ENCODE assay signal across 2 cellular contexts in genomic region chr7:46279290-46279689, GRCh38.
A peak's percentile ranks its signal among the peaks of the same experiment; 100 is the strongest.
TF ChIP-seq lines count a peak whose summit lies in the region.

No MANE protein-coding gene starts in this region.

TF ChIP-seq in Ishikawa, 13 proteins besides CTCF, POLR2A, EP300 and RAD21 (continued from another document):
- TF ChIP-seq, protein P1, sequence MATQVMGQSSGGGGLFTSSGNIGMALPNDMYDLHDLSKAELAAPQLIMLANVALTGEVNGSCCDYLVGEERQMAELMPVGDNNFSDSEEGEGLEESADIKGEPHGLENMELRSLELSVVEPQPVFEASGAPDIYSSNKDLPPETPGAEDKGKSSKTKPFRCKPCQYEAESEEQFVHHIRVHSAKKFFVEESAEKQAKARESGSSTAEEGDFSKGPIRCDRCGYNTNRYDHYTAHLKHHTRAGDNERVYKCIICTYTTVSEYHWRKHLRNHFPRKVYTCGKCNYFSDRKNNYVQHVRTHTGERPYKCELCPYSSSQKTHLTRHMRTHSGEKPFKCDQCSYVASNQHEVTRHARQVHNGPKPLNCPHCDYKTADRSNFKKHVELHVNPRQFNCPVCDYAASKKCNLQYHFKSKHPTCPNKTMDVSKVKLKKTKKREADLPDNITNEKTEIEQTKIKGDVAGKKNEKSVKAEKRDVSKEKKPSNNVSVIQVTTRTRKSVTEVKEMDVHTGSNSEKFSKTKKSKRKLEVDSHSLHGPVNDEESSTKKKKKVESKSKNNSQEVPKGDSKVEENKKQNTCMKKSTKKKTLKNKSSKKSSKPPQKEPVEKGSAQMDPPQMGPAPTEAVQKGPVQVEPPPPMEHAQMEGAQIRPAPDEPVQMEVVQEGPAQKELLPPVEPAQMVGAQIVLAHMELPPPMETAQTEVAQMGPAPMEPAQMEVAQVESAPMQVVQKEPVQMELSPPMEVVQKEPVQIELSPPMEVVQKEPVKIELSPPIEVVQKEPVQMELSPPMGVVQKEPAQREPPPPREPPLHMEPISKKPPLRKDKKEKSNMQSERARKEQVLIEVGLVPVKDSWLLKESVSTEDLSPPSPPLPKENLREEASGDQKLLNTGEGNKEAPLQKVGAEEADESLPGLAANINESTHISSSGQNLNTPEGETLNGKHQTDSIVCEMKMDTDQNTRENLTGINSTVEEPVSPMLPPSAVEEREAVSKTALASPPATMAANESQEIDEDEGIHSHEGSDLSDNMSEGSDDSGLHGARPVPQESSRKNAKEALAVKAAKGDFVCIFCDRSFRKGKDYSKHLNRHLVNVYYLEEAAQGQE (IDR thresholded peaks at IDR 0.05; ENCODE audit: low read depth) = no peak
- no peak for TF ChIP-seq TAF1 (IDR thresholded peaks at IDR 0.05; ENCODE audit: low read depth)
- TF ChIP-seq YY1 (IDR thresholded peaks at IDR 0.05; ENCODE audit: low read depth) = 0 out of 2 replicates have a peak, but pooled peaks have one; percentile 21
- TF ChIP-seq, protein P2, sequence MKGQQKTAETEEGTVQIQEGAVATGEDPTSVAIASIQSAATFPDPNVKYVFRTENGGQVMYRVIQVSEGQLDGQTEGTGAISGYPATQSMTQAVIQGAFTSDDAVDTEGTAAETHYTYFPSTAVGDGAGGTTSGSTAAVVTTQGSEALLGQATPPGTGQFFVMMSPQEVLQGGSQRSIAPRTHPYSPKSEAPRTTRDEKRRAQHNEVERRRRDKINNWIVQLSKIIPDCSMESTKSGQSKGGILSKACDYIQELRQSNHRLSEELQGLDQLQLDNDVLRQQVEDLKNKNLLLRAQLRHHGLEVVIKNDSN (IDR thresholded peaks at IDR 0.05) = no peak
- TF ChIP-seq TCF12 (IDR thresholded peaks at IDR 0.05; ENCODE audit: low read depth) = peak; percentile 79
- TF ChIP-seq TEAD4 (IDR thresholded peaks at IDR 0.05) = peak; percentile 60

TF ChIP-seq in GM23338, 12 proteins besides CTCF, POLR2A, EP300 and RAD21 (continued from another document):
- TF ChIP-seq ETS1 (IDR thresholded peaks at IDR 0.05) = no peak
